23 cellular contexts compared by ENCODE assay signal in the genomic region with DNA sequence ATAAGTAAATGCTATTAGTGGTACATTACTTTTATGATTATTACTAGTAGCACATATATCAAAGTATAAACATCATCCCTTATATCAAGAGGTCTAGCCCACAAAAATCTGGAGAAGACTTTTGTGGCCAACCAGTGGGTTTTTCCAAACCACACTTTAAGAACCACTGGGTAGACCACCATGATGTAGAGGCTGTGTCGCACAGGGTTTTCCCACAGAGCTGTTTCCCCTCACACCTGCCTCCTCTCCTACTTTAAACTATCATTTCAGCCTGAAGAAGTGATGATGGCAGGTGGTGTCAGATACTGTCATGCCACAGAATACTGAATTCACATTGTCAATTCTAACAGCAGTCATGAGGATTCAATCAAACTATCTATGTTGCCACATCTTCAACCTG.
A peak's percentile ranks its signal among the peaks of the same experiment; 100 is the strongest.
DNase-seq lines count a peak whose midpoint lies in the region; ATAC-seq and TF ChIP-seq lines count a peak whose summit lies in the region.
"Had no signal": no experiment of that assay in that cellular context is flagged by ENCODE, and none has a peak within 500 bp of the region (broad histone marks: within the 10 kb centered on the region; RNA-seq: fewer than 3 reads in every experiment).

No MANE protein-coding gene starts in this region.

- H3K36me3 Mint-ChIP-seq in activated T-cell treated with anti-CD3 and anti-CD28 coated beads, Interleukin-2, amount 50 U/mL, for 24 hours (ENCODE audit: low read depth) = peaks cover 89% of the 10 kb centered on the region
- peaks cover 58% of the 10 kb centered on the region for H3K36me3 Mint-ChIP-seq in stimulated activated effector memory CD8-positive, alpha-beta T cell treated with anti-CD3 and anti-CD28 coated beads, Interleukin-12 subunit alpha, Interleukin-12 subunit beta, amount 100 ng/mL, for 72 hours
- H3K36me3 Mint-ChIP-seq in activated T-helper 1 cell treated with anti-CD3 and anti-CD28 coated beads, Interleukin-12 subunit alpha, Interleukin-12 subunit beta, Interleukin-2, Interleukin-4 antibody, amounts not matched to agents 30 ng/mL and 10 ng/mL and 1 ng/mL, durations not matched to agents 14 hours and 24 hours and 36 hours (ENCODE audit: low read depth) = peaks cover 39% of the 10 kb centered on the region

- intact Hi-C loops in posterior vena cava (cut with DNase I) = no loop called here
- intact Hi-C loops in activated T-helper 1 cell treated with anti-CD3 and anti-CD28 coated beads, Interleukin-12 subunit alpha, Interleukin-12 subunit beta, Interleukin-2, Interleukin-4 antibody, amounts not matched to agents 30 ng/mL and 10 ng/mL and 1 ng/mL, durations not matched to agents 14 hours and 24 hours and 36 hours (cut with micrococcal nuclease) = loop anchor here (1.0 kb wide), 1 partner anchor 10 kb away; no protein-coding TSS in a partner anchor

- DNase-seq in activated T-cell treated with anti-CD3 and anti-CD28 coated beads, Interleukin-2, amount 50 U/mL, for 24 hours = no peak
- no peak for DNase-seq in activated T-cell treated with anti-CD3 and anti-CD28 coated beads, Interleukin-2, amount 50 U/mL, for 1 hour
- DNase-seq in astrocyte of the cerebellum (ENCODE audit: low read depth) = peak; percentile 6
- DNase-seq in stimulated activated effector memory CD8-positive, alpha-beta T cell treated with anti-CD3 and anti-CD28 coated beads, Interleukin-12 subunit alpha, Interleukin-12 subunit beta, amount 100 ng/mL, for 72 hours (ENCODE audit: low spot score in 2 of 2) = no peak
- DNase-seq in posterior vena cava (ENCODE audit: low spot score) = no peak
- no peak for DNase-seq in mucosa of gallbladder (ENCODE audit: low spot score)
- no peak for DNase-seq in activated T-helper 1 cell treated with anti-CD3 and anti-CD28 coated beads, Interleukin-12 subunit alpha, Interleukin-12 subunit beta, Interleukin-2, Interleukin-4 antibody, amounts not matched to agents 30 ng/mL and 10 ng/mL and 1 ng/mL, durations not matched to agents 14 hours and 24 hours and 36 hours (ENCODE audit: low spot score)
- DNase-seq: activated gamma-delta T cell, amniotic stem cell, islet precursor cell, Kasumi-1, left ventricle myocardium inferior, MV-4-11, NCI-H146, NCI-H446 treated with DMSO at 0.1 percent for 48 hours, NCI-H82, retina, RPMI8226, tibial artery had no signal

- H3K27ac Mint-ChIP-seq in activated T-cell treated with anti-CD3 and anti-CD28 coated beads, Interleukin-2, amount 50 U/mL, for 24 hours = peak overlapping the region; percentile 37
- H3K27ac Mint-ChIP-seq in stimulated activated effector memory CD8-positive, alpha-beta T cell treated with anti-CD3 and anti-CD28 coated beads, Interleukin-12 subunit alpha, Interleukin-12 subunit beta, amount 100 ng/mL, for 72 hours = no peak overlapping the region
- no peak overlapping the region for H3K27ac Mint-ChIP-seq in activated T-helper 1 cell treated with anti-CD3 and anti-CD28 coated beads, Interleukin-12 subunit alpha, Interleukin-12 subunit beta, Interleukin-2, Interleukin-4 antibody, amounts not matched to agents 30 ng/mL and 10 ng/mL and 1 ng/mL, durations not matched to agents 14 hours and 24 hours and 36 hours
- H3K27ac Mint-ChIP-seq: B cell had no signal

- no peak overlapping the region for H3K4me3 Mint-ChIP-seq in activated T-cell treated with anti-CD3 and anti-CD28 coated beads, Interleukin-2, amount 50 U/mL, for 24 hours
- no peak overlapping the region for H3K4me3 Mint-ChIP-seq in stimulated activated effector memory CD8-positive, alpha-beta T cell treated with anti-CD3 and anti-CD28 coated beads, Interleukin-12 subunit alpha, Interleukin-12 subunit beta, amount 100 ng/mL, for 72 hours
- no peak overlapping the region for H3K4me3 Mint-ChIP-seq in activated T-helper 1 cell treated with anti-CD3 and anti-CD28 coated beads, Interleukin-12 subunit alpha, Interleukin-12 subunit beta, Interleukin-2, Interleukin-4 antibody, amounts not matched to agents 30 ng/mL and 10 ng/mL and 1 ng/mL, durations not matched to agents 14 hours and 24 hours and 36 hours
- H3K4me3 Mint-ChIP-seq: B cell had no signal

- peaks cover 71% of the 10 kb centered on the region for H3K4me1 Mint-ChIP-seq in activated T-cell treated with anti-CD3 and anti-CD28 coated beads, Interleukin-2, amount 50 U/mL, for 24 hours (ENCODE audit: low read depth)
- peaks cover 24% of the 10 kb centered on the region for H3K4me1 Mint-ChIP-seq in stimulated activated effector memory CD8-positive, alpha-beta T cell treated with anti-CD3 and anti-CD28 coated beads, Interleukin-12 subunit alpha, Interleukin-12 subunit beta, amount 100 ng/mL, for 72 hours
- peaks cover 25% of the 10 kb centered on the region for H3K4me1 Mint-ChIP-seq in activated T-helper 1 cell treated with anti-CD3 and anti-CD28 coated beads, Interleukin-12 subunit alpha, Interleukin-12 subunit beta, Interleukin-2, Interleukin-4 antibody, amounts not matched to agents 30 ng/mL and 10 ng/mL and 1 ng/mL, durations not matched to agents 14 hours and 24 hours and 36 hours (ENCODE audit: low read depth)
- H3K4me1 Mint-ChIP-seq: B cell had no signal

- H3K9me3 Mint-ChIP-seq in activated T-cell treated with anti-CD3 and anti-CD28 coated beads, Interleukin-2, amount 50 U/mL, for 24 hours = no peaks in the 10 kb centered on the region
- H3K9me3 Mint-ChIP-seq in stimulated activated effector memory CD8-positive, alpha-beta T cell treated with anti-CD3 and anti-CD28 coated beads, Interleukin-12 subunit alpha, Interleukin-12 subunit beta, amount 100 ng/mL, for 72 hours = no peaks in the 10 kb centered on the region
- no peaks in the 10 kb centered on the region for H3K9me3 Mint-ChIP-seq in activated T-helper 1 cell treated with anti-CD3 and anti-CD28 coated beads, Interleukin-12 subunit alpha, Interleukin-12 subunit beta, Interleukin-2, Interleukin-4 antibody, amounts not matched to agents 30 ng/mL and 10 ng/mL and 1 ng/mL, durations not matched to agents 14 hours and 24 hours and 36 hours
- H3K9me3 Mint-ChIP-seq: naive thymus-derived CD8-positive, alpha-beta T cell had no signal

- peak; percentile 53 for ATAC-seq in HG02610 (IDR thresholded peaks at IDR 0.05; ENCODE audit: unreplicated experiment)
- ATAC-seq in stimulated activated effector memory CD8-positive, alpha-beta T cell treated with anti-CD3 and anti-CD28 coated beads, Interleukin-12 subunit alpha, Interleukin-12 subunit beta, amount 100 ng/mL, for 72 hours = peak; percentile 65
- ATAC-seq: HepG2 had no signal

- in situ Hi-C loops in astrocyte of the cerebellum (cut with HindIII; ENCODE audit: low sequenced_read_pairs) = no loop called here

- no peaks in the 10 kb centered on the region for H3K27me3 Mint-ChIP-seq in activated T-cell treated with anti-CD3 and anti-CD28 coated beads, Interleukin-2, amount 50 U/mL, for 24 hours
- no peaks in the 10 kb centered on the region for H3K27me3 Mint-ChIP-seq in activated T-helper 1 cell treated with anti-CD3 and anti-CD28 coated beads, Interleukin-12 subunit alpha, Interleukin-12 subunit beta, Interleukin-2, Interleukin-4 antibody, amounts not matched to agents 30 ng/mL and 10 ng/mL and 1 ng/mL, durations not matched to agents 14 hours and 24 hours and 36 hours (ENCODE audit: insufficient read depth)
- H3K27me3 Mint-ChIP-seq: B cell; naive thymus-derived CD8-positive, alpha-beta T cell had no signal

- no peak overlapping the region for H3K4me3 ChIP-seq in astrocyte of the cerebellum (ENCODE audit: low read depth, low read length)
- H3K4me3 ChIP-seq: left ventricle myocardium inferior, tibial artery had no signal

- no peak for TF ChIP-seq CTCF in astrocyte of the cerebellum (IDR thresholded peaks at IDR 0.05; ENCODE audit: low read depth, low read length, missing control alignments)
